In the genomic region with DNA sequence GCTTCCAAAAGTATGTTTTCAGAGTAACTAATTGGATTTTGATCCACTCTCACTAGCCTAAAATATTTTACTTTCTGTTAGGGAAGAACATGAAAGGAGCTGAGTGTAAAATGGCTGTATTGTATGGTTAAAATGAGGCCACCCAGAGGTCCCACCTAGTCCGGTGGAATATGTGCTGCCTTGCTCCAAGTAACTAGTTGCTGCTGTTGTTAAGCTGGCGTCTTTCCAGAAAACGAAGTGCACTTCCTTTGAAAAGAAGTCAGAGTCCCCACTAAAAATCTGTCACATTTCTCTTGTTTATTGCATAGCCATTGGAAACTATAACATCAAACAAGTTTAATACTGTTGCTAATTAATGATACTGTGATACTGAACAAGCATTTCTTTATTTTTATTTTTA, we compare ENCODE assay signal across 9 cellular contexts. TPM values are rescaled to one million over a fixed set of nuclear protein-coding genes. Genes with fewer than 3 reads are reported as not detected.
A peak's percentile ranks its signal among the peaks of the same experiment; 100 is the strongest.
DNase-seq lines count a peak whose midpoint lies in the region; ATAC-seq and TF ChIP-seq lines count a peak whose summit lies in the region.
"Had no signal": no experiment of that assay in that cellular context is flagged by ENCODE, and none has a peak within 500 bp of the region (broad histone marks: within the 10 kb centered on the region; RNA-seq: fewer than 3 reads in every experiment).

No MANE protein-coding gene starts in this region.

- H3K36me3 ChIP-seq in DND-41 (ENCODE audit: insufficient read depth, low read length) (peaks cover 18% of the 10 kb centered on the region), upper lobe of right lung (no peaks in the 10 kb centered on the region)

- H3K9me3 ChIP-seq in DND-41 (ENCODE audit: insufficient read depth, low read length, severe bottlenecking) (no peaks in the 10 kb centered on the region), upper lobe of right lung (no peaks in the 10 kb centered on the region)

- H3K4me1 Mint-ChIP-seq in neural crest cell, result peaks cover 35% of the 10 kb centered on the region

- no peak for TF ChIP-seq CTCF in DND-41 (IDR thresholded peaks at IDR 0.05; ENCODE audit: borderline replicate concordance, extremely low read depth, low read length, poor library complexity, severe bottlenecking)
- no peak for TF ChIP-seq CTCF in NB4 (IDR thresholded peaks at IDR 0.05; ENCODE audit: low read depth, low read length)
- no peak for TF ChIP-seq CTCF in dorsolateral prefrontal cortex (IDR thresholded peaks at IDR 0.05 in 54 of 56, conservative IDR thresholded peaks at IDR 0.05 in 2 of 56; ENCODE audit: low read depth in 1 of 56, partially characterized antibody in 56 of 56)
- no peak for TF ChIP-seq CTCF in neural crest cell (conservative IDR thresholded peaks at IDR 0.05)
- no peak for TF ChIP-seq CTCF in upper lobe of right lung (IDR thresholded peaks at IDR 0.05)

- no peaks in the 10 kb centered on the region for H3K9me3 Mint-ChIP-seq in neural crest cell

- peak overlapping the region; percentile 39; the same call in 1 of the 2 replicates for H3K9ac ChIP-seq in DND-41 (ENCODE audit: low read depth, low read length)

- TF ChIP-seq POLR2A in NB4 (IDR thresholded peaks at IDR 0.05; ENCODE audit: extremely low read depth, insufficient read length), result no peak

- H3K27ac ChIP-seq in DND-41 (ENCODE audit: low read length) (peak overlapping the region; percentile 61; the same call in 1 of the 2 replicates), dorsolateral prefrontal cortex (peak overlapping the region in 43 of 59 donors; percentile 0 to 96 (median 53)), upper lobe of right lung (no peak overlapping the region)
- H3K27ac ChIP-seq: HL-60 had no signal

- H3K36me3 Mint-ChIP-seq in neural crest cell (ENCODE audit: low read depth), result peaks cover 8% of the 10 kb centered on the region

- H4K20me1 ChIP-seq in DND-41 (ENCODE audit: insufficient read depth, low read length), result peaks cover 62% of the 10 kb centered on the region

- H3K4me3 ChIP-seq in DND-41 (ENCODE audit: low read depth in 1 of 2, low read length in 2 of 2), result peak overlapping the region; percentile 2 to 36; a peak in 3 of 4 replicates
- H3K4me3 ChIP-seq in NB4 (ENCODE audit: low read depth, low read length), result peak overlapping the region; percentile 17
- H3K4me3 ChIP-seq in dorsolateral prefrontal cortex, result peak overlapping the region in 15 of 59 donors; percentile 0 to 92 (median 10)
- H3K4me3 ChIP-seq in upper lobe of right lung, result no peak overlapping the region

- peak overlapping the region; percentile 61 for H3K4me2 ChIP-seq in DND-41 (ENCODE audit: insufficient read depth, low read length)

- H3K4me1 ChIP-seq in DND-41 (ENCODE audit: insufficient read depth, low read length) (peaks cover 57% of the 10 kb centered on the region), upper lobe of right lung (peaks cover 14% of the 10 kb centered on the region)

- intact Hi-C loops in dorsolateral prefrontal cortex (cut with DNase I), result loop anchor here in 1 of 2 donors (5.0 kb wide), 1 partner anchor 45 kb away; no protein-coding TSS in a partner anchor
- intact Hi-C loops in upper lobe of right lung (cut with DNase I), result no loop called here

- no peak overlapping the region for H2AFZ ChIP-seq in DND-41 (ENCODE audit: low read depth, low read length)

- no peaks in the 10 kb centered on the region for H3K27me3 Mint-ChIP-seq in neural crest cell (ENCODE audit: low read depth)

- ATAC-seq in DND-41 (ENCODE audit: insufficient read depth, low read depth) (no peak), upper lobe of right lung (no peak), GM18870 (IDR thresholded peaks at IDR 0.05; ENCODE audit: unreplicated experiment) (no peak)

- H3K27me3 ChIP-seq in DND-41 (ENCODE audit: insufficient read depth, low read length, poor library complexity) (no peaks in the 10 kb centered on the region), dorsolateral prefrontal cortex (no peaks in the 10 kb centered on the region), upper lobe of right lung (no peaks in the 10 kb centered on the region)

- peak overlapping the region; percentile 94 for H3K4me3 Mint-ChIP-seq in neural crest cell

- peaks cover 79% of the 10 kb centered on the region for H3K79me2 ChIP-seq in DND-41 (ENCODE audit: insufficient read depth, low read length)

- peak; percentile 35 for DNase-seq in DND-41
- DNase-seq in NB4 (ENCODE audit: low read depth), result peak; percentile 27
- DNase-seq in dorsolateral prefrontal cortex, result no peak
- DNase-seq in neural crest cell (ENCODE audit: low read depth, low spot score), result no peak
- no peak for DNase-seq in NCI-H146 (lab: John Stamatoyannopoulos, UW)
- DNase-seq in upper lobe of right lung, result no peak
- DNase-seq: SW 1271 had no signal

- no peak overlapping the region for H3K27ac Mint-ChIP-seq in neural crest cell (ENCODE audit: unreplicated experiment)

RNA-seq across cellular contexts. Expression of gene SLC25A33, which starts 3.2 kb away (rescaled TPM):
- total RNA-seq in dorsolateral prefrontal cortex, result 10 to 100 TPM in 59 of 120 experiments, 1 to 10 TPM in 61; 5.8 to 21.0 (median 10.0) TPM
- total RNA-seq in neural crest cell, result 13.3 and 13.5 TPM in 2 replicates
- total RNA-seq in upper lobe of right lung, result 4.9 TPM

RNA-seq across cellular contexts. Expression of gene TMEM201, which starts 46.3 kb away (rescaled TPM):
- 10 to 100 TPM; 15.4 to 35.6 (median 20.9) TPM for total RNA-seq in dorsolateral prefrontal cortex
- 40.7 and 41.4 TPM in 2 replicates for total RNA-seq in neural crest cell
- 8.5 TPM for total RNA-seq in upper lobe of right lung

Comparison
In these comparisons a context has a peak if more than half of its experiments do, and no peak if none do; other contexts are left out.
1. DNase-seq: peak in DND-41 (single experiment) and NB4 (single experiment); none in dorsolateral prefrontal cortex (0 of 10), neural crest cell (single experiment), NCI-H146 (single experiment) and upper lobe of right lung (single experiment).